In the genomic region with DNA sequence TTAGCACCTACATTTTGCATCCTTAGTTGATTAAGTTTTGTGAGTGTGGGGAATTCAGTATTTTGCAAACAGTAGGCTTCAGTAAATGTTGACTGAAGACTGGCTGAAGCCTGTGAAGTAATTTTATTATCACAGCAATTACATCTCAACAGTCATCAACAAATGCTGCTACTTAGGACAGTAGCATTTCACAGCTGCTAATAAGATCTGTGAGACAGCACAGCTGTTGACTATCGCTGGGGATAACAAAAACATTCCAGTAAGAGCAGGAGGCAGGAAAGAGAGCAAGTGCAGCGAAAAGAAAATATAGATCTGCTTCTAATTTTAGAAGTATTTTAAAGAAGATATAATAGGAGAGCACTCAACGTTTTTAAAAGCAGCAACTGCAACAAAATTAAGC, we compare ENCODE assay signal across 20 cellular contexts.
"Had no signal": no experiment of that assay in that cellular context is flagged by ENCODE, and none has a peak within 500 bp of the region (broad histone marks: within the 10 kb centered on the region; RNA-seq: fewer than 3 reads in every experiment).

No MANE protein-coding gene starts in this region.

- H3K27me3 Mint-ChIP-seq: activated naive CD8-positive, alpha-beta T cell treated with anti-CD3 and anti-CD28 coated beads for 36 hours; activated T-cell treated with anti-CD3 and anti-CD28 coated beads, Interleukin-2, amount 50 U/mL, for 24 hours; central memory CD8-positive, alpha-beta T cell; effector memory CD8-positive, alpha-beta T cell; memory B cell; naive B cell; progenitor cell of endocrine pancreas; stimulated activated naive B cell treated with anti-CD40 and anti-IgM and Interleukin-4, amounts not matched to agents 10 μg/mL and 1 μg/mL and 100 μg/mL, for 72 hours had no signal

- ATAC-seq: effector memory CD8-positive, alpha-beta T cell; stimulated activated naive B cell treated with anti-CD40 and anti-IgM and Interleukin-4, amounts not matched to agents 10 μg/mL and 1 μg/mL and 100 μg/mL, for 72 hours; WTC11 had no signal

- H3K4me3 ChIP-seq: colonic mucosa, dorsolateral prefrontal cortex, esophagus muscularis mucosa, sigmoid colon, transverse colon had no signal

- H3K9me3 Mint-ChIP-seq: activated naive CD8-positive, alpha-beta T cell treated with anti-CD3 and anti-CD28 coated beads for 36 hours; activated T-cell treated with anti-CD3 and anti-CD28 coated beads, Interleukin-2, amount 50 U/mL, for 24 hours; effector memory CD8-positive, alpha-beta T cell; memory B cell; WTC11 had no signal

- H3K9me3 ChIP-seq: colonic mucosa, esophagus muscularis mucosa, transverse colon had no signal

- H3K27ac Mint-ChIP-seq: activated naive CD8-positive, alpha-beta T cell treated with anti-CD3 and anti-CD28 coated beads for 36 hours; activated T-cell treated with anti-CD3 and anti-CD28 coated beads, Interleukin-2, amount 50 U/mL, for 24 hours; effector memory CD8-positive, alpha-beta T cell; memory B cell; naive B cell; progenitor cell of endocrine pancreas; stimulated activated naive B cell treated with anti-CD40 and anti-IgM and Interleukin-4, amounts not matched to agents 10 μg/mL and 1 μg/mL and 100 μg/mL, for 72 hours; WTC11 had no signal

- H3K36me3 ChIP-seq: colonic mucosa, esophagus muscularis mucosa, sigmoid colon, transverse colon had no signal

- H3K4me1 Mint-ChIP-seq: activated naive CD8-positive, alpha-beta T cell treated with anti-CD3 and anti-CD28 coated beads for 36 hours; central memory CD8-positive, alpha-beta T cell; memory B cell; naive B cell; stimulated activated naive B cell treated with anti-CD40 and anti-IgM and Interleukin-4, amounts not matched to agents 10 μg/mL and 1 μg/mL and 100 μg/mL, for 72 hours had no signal

- H3K27ac ChIP-seq: colonic mucosa, dorsolateral prefrontal cortex, esophagus muscularis mucosa, sigmoid colon, transverse colon had no signal

- H3K27me3 ChIP-seq: colonic mucosa, dorsolateral prefrontal cortex, esophagus muscularis mucosa, sigmoid colon, transverse colon had no signal

- DNase-seq: activated naive CD4-positive, alpha-beta T cell treated with Interleukin-2 at 50 U/mL for 16 hours; activated naive CD8-positive, alpha-beta T cell treated with anti-CD3 and anti-CD28 coated beads for 36 hours; activated T-cell treated with anti-CD3 and anti-CD28 coated beads, Interleukin-2, amount 50 U/mL, for 24 hours; colonic mucosa; dorsolateral prefrontal cortex; effector memory CD8-positive, alpha-beta T cell; head of caudate nucleus; naive B cell; retina; sigmoid colon; stimulated activated CD4-positive, alpha-beta T cell treated with anti-CD3 and anti-CD28 coated beads, Interleukin-2, amount 100 ng/mL, for 48 hours; stimulated activated CD8-positive, alpha-beta memory T cell treated with anti-CD3 and anti-CD28 coated beads, Interleukin-4, amount 100 ng/mL, for 48 hours; stimulated activated naive B cell treated with anti-CD40 and anti-IgM and Interleukin-4, amounts not matched to agents 10 μg/mL and 1 μg/mL and 100 μg/mL, for 72 hours; T1000; transverse colon had no signal

- H3K4me1 ChIP-seq: colonic mucosa, esophagus muscularis mucosa, sigmoid colon, transverse colon had no signal

- H3K4me3 Mint-ChIP-seq: activated naive CD8-positive, alpha-beta T cell treated with anti-CD3 and anti-CD28 coated beads for 36 hours; activated T-cell treated with anti-CD3 and anti-CD28 coated beads, Interleukin-2, amount 50 U/mL, for 24 hours; central memory CD8-positive, alpha-beta T cell; effector memory CD8-positive, alpha-beta T cell; memory B cell; naive B cell; stimulated activated naive B cell treated with anti-CD40 and anti-IgM and Interleukin-4, amounts not matched to agents 10 μg/mL and 1 μg/mL and 100 μg/mL, for 72 hours; WTC11 had no signal

- H3K36me3 Mint-ChIP-seq: activated naive CD8-positive, alpha-beta T cell treated with anti-CD3 and anti-CD28 coated beads for 36 hours; memory B cell; naive B cell; stimulated activated naive B cell treated with anti-CD40 and anti-IgM and Interleukin-4, amounts not matched to agents 10 μg/mL and 1 μg/mL and 100 μg/mL, for 72 hours; WTC11 had no signal
